Comparison of ENCODE assay signal across 24 cellular contexts in the genomic region with DNA sequence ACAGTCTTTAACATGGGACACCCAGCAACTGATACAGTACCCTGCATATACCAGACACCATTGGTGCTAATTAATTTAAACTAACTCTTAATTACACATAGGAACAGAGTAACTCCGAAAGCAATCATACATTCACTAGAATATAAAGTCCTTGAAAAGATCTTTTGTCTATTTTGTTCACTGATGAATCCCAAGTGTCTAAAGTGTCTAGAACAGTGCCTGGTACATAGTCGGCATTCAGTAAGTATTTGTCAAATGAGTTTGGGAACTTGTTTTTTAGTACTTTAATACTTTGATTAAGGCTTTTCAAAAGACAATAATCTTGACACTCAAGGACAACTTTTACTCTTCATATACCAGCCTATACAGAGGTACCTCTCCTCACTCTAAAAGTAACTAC. TPM values are rescaled to one million over a fixed set of nuclear protein-coding genes. Genes with fewer than 3 reads are reported as not detected.
DNase-seq lines count a peak whose midpoint lies in the region; ATAC-seq, FAIRE-seq and TF ChIP-seq lines count a peak whose summit lies in the region.
"Had no signal": no experiment of that assay in that cellular context is flagged by ENCODE, and none has a peak within 500 bp of the region (broad histone marks: within the 10 kb centered on the region; RNA-seq: fewer than 3 reads in every experiment).

No MANE protein-coding gene starts in this region.

- no peak for TF ChIP-seq RAD21 in A549 (conservative IDR thresholded peaks at IDR 0.05 in 1 of 2, IDR thresholded peaks at IDR 0.05 in 1 of 2)

- FAIRE-seq in A549 (lab: Jason Lieb, UNC): no peak
- FAIRE-seq: GM18507 had no signal

- peaks cover 5% of the 10 kb centered on the region for H3K36me3 Mint-ChIP-seq in CD4-positive, CD25-positive, alpha-beta regulatory T cell
- no peaks in the 10 kb centered on the region for H3K36me3 Mint-ChIP-seq in T-helper 17 cell (ENCODE audit: low read depth)
- no peaks in the 10 kb centered on the region for H3K36me3 Mint-ChIP-seq in naive thymus-derived CD4-positive, alpha-beta T cell
- H3K36me3 Mint-ChIP-seq: memory B cell, T-cell had no signal

- ATAC-seq in A549 (0 out of 6 replicates have a peak, but pooled peaks have one; percentile 11 to 37), T-helper 17 cell (peak; percentile 47), HG02870 (IDR thresholded peaks at IDR 0.05; ENCODE audit: unreplicated experiment) (no peak), GM19395 (IDR thresholded peaks at IDR 0.05; ENCODE audit: unreplicated experiment) (no peak)
- no peak for ATAC-seq in CD4-positive, CD25-positive, alpha-beta regulatory T cell (ENCODE audit: low read depth in 2 of 2)
- ATAC-seq in naive thymus-derived CD4-positive, alpha-beta T cell: no peak
- ATAC-seq: T-cell had no signal

- H3K4me3 ChIP-seq in A549: no peak overlapping the region
- H3K4me3 ChIP-seq in CD4-positive, CD25-positive, alpha-beta regulatory T cell (ENCODE audit: low read depth, low read length): peak overlapping the region; percentile 22
- H3K4me3 ChIP-seq in naive thymus-derived CD4-positive, alpha-beta T cell (ENCODE audit: low read length): no peak overlapping the region
- H3K4me3 ChIP-seq: GM23248 had no signal

- H3K27me3 ChIP-seq in CD4-positive, CD25-positive, alpha-beta regulatory T cell (ENCODE audit: control insufficient read depth, insufficient read depth, low read length): no peaks in the 10 kb centered on the region
- no peaks in the 10 kb centered on the region for H3K27me3 ChIP-seq in naive thymus-derived CD4-positive, alpha-beta T cell (ENCODE audit: control insufficient read depth in 2 of 2, insufficient read depth in 2 of 2, low read length in 2 of 2)
- H3K27me3 ChIP-seq: foreskin keratinocyte had no signal

- peaks cover 3% of the 10 kb centered on the region for H3K36me3 ChIP-seq in CD4-positive, CD25-positive, alpha-beta regulatory T cell (ENCODE audit: control insufficient read depth, insufficient read depth, low read length)
- no peaks in the 10 kb centered on the region for H3K36me3 ChIP-seq in naive thymus-derived CD4-positive, alpha-beta T cell (ENCODE audit: control insufficient read depth in 2 of 3, insufficient read depth in 3 of 3, low read length in 3 of 3)

- no peaks in the 10 kb centered on the region for H3K9me3 ChIP-seq in A549
- H3K9me3 ChIP-seq in CD4-positive, CD25-positive, alpha-beta regulatory T cell (ENCODE audit: control insufficient read depth in 2 of 2, low read length in 2 of 2): no peaks in the 10 kb centered on the region
- H3K9me3 ChIP-seq in T-helper 17 cell (ENCODE audit: control insufficient read depth, low read length, poor library complexity, severe bottlenecking): no peaks in the 10 kb centered on the region
- no peaks in the 10 kb centered on the region for H3K9me3 ChIP-seq in naive thymus-derived CD4-positive, alpha-beta T cell (ENCODE audit: control insufficient read depth in 2 of 3, low read length in 3 of 3)

- H3K4me3 Mint-ChIP-seq in CD4-positive, CD25-positive, alpha-beta regulatory T cell: peak overlapping the region; percentile 39 to 72 (median 70)
- no peak overlapping the region for H3K4me3 Mint-ChIP-seq in T-helper 17 cell
- H3K4me3 Mint-ChIP-seq in naive thymus-derived CD4-positive, alpha-beta T cell: peak overlapping the region in 5 of 10 donors; percentile 6 to 41 (median 21)
- H3K4me3 Mint-ChIP-seq: activated naive CD8-positive, alpha-beta T cell treated with anti-CD3 and anti-CD28 coated beads, Interleukin-2, amount 10 ng/mL, durations not matched to agents 7 days and 5 days; brain; dendritic cell treated with granulocyte-macrophage colony-stimulating factor and Interleukin-4, amounts not matched to agents 40 ng/mL and 50 ng/mL, for 4 days; memory B cell had no signal

- CTCF ChIA-PET in A549 (lab: Yijun Ruan, JAX): interaction anchor here (0.6 to 13.0 kb wide), 7 partner anchors 9 to 151 kb away, joined by 3 to 115 read pairs (median 4); no protein-coding TSS in a partner anchor
- CTCF ChIA-PET in naive thymus-derived CD4-positive, alpha-beta T cell (lab: Charles Lee): interaction anchor here (1.3 kb wide), 1 partner anchor 20 kb away, joined by 4 read pairs; no protein-coding TSS in a partner anchor

- POLR2A ChIA-PET in A549 (lab: Yijun Ruan, JAX): interaction anchor here (1.3 to 1.4 kb wide), 2 partner anchors 11 to 13 kb away, joined by 3 to 4 read pairs; a partner anchor contains a TSS
- POLR2A ChIA-PET in naive thymus-derived CD4-positive, alpha-beta T cell (lab: Charles Lee): interaction anchor here (1.1 to 1.5 kb wide), 2 partner anchors 10 to 13 kb away, joined by 3 to 4 read pairs; no protein-coding TSS in a partner anchor

- H3K27ac ChIP-seq in A549: no peak overlapping the region
- no peak overlapping the region for H3K27ac ChIP-seq in CD4-positive, CD25-positive, alpha-beta regulatory T cell (ENCODE audit: insufficient read depth, low read length, poor library complexity, severe bottlenecking)
- H3K27ac ChIP-seq in naive thymus-derived CD4-positive, alpha-beta T cell (ENCODE audit: low read depth, low read length): peak overlapping the region; percentile 22
- H3K27ac ChIP-seq: foreskin keratinocyte, GM23248 had no signal

- peaks cover 63% of the 10 kb centered on the region for H3K4me1 ChIP-seq in A549
- peaks cover 52% of the 10 kb centered on the region for H3K4me1 ChIP-seq in CD4-positive, CD25-positive, alpha-beta regulatory T cell (ENCODE audit: control insufficient read depth, insufficient read depth, low read length, poor library complexity, severe bottlenecking)
- peaks cover 48 to 62% of the 10 kb centered on the region in 2 donors for H3K4me1 ChIP-seq in naive thymus-derived CD4-positive, alpha-beta T cell (ENCODE audit: control insufficient read depth in 2 of 2, insufficient read depth in 2 of 2, low read length in 2 of 2)

- no peak for TF ChIP-seq POLR2A in A549 (IDR thresholded peaks at IDR 0.05; ENCODE audit: low read length)

- no peaks in the 10 kb centered on the region for H3K27me3 Mint-ChIP-seq in CD4-positive, CD25-positive, alpha-beta regulatory T cell
- no peaks in the 10 kb centered on the region for H3K27me3 Mint-ChIP-seq in T-helper 17 cell
- H3K27me3 Mint-ChIP-seq in naive thymus-derived CD4-positive, alpha-beta T cell: no peaks in the 10 kb centered on the region
- H3K27me3 Mint-ChIP-seq: activated naive CD8-positive, alpha-beta T cell treated with anti-CD3 and anti-CD28 coated beads, Interleukin-2, amount 10 ng/mL, durations not matched to agents 7 days and 5 days; brain; dendritic cell treated with granulocyte-macrophage colony-stimulating factor and Interleukin-4, amounts not matched to agents 40 ng/mL and 50 ng/mL, for 4 days; memory B cell; T-cell had no signal

- DNase-seq in A549 (ENCODE audit: low read depth in 1 of 2, low spot score in 1 of 2) (no peak), T-helper 17 cell (no peak)
- DNase-seq in CD4-positive, CD25-positive, alpha-beta regulatory T cell: no peak
- no peak for DNase-seq in naive thymus-derived CD4-positive, alpha-beta T cell
- DNase-seq in activated effector memory CD4-positive, alpha-beta T cell treated with anti-CD3 and anti-CD28 coated beads, Interleukin-2, amount 50 U/mL, for 16 hours: no peak
- DNase-seq in stimulated activated CD4-positive, alpha-beta T cell treated with anti-CD3 and anti-CD28 coated beads, Interleukin-4, amount 100 ng/mL, for 1 hour: no peak
- DNase-seq: activated naive CD8-positive, alpha-beta T cell treated with anti-CD3 and anti-CD28 coated beads, Interleukin-2, amount 10 ng/mL, durations not matched to agents 7 days and 5 days; activated T-cell treated with anti-CD3 and anti-CD28 coated beads for 4 hours; EL; GM23248; hypothalamus; NCI-H1048; NCI-H2107; NCI-H524; Right ventricle myocardium superior; stimulated activated CD4-positive, alpha-beta T cell treated with anti-CD3 and anti-CD28 coated beads, Interleukin-12 subunit alpha, Interleukin-12 subunit beta, amount 100 ng/mL, for 4 hours; T-cell had no signal

- intact Hi-C loops in naive thymus-derived CD4-positive, alpha-beta T cell (cut with micrococcal nuclease): no loop called here

- 83% methylated on average over 2 of the region's 2 CpGs for WGBS in A549 (ENCODE audit: missing lambda C conversion rate)

- H3K4me1 Mint-ChIP-seq in CD4-positive, CD25-positive, alpha-beta regulatory T cell: peaks cover 14 to 82% (median 46%) of the 10 kb centered on the region in 4 donors
- peaks cover 31% of the 10 kb centered on the region for H3K4me1 Mint-ChIP-seq in T-helper 17 cell
- peaks cover 26 to 77% (median 58%) of the 10 kb centered on the region in 7 donors for H3K4me1 Mint-ChIP-seq in naive thymus-derived CD4-positive, alpha-beta T cell

- no peak for TF ChIP-seq CTCF in A549 (IDR thresholded peaks at IDR 0.05)

- H3K27ac Mint-ChIP-seq in CD4-positive, CD25-positive, alpha-beta regulatory T cell: peak overlapping the region in 2 of 3 donors; percentile 76 to 85
- H3K27ac Mint-ChIP-seq in T-helper 17 cell: peak overlapping the region; percentile 78
- H3K27ac Mint-ChIP-seq in naive thymus-derived CD4-positive, alpha-beta T cell: peak overlapping the region in 5 of 9 donors; percentile 28 to 83 (median 75)
- H3K27ac Mint-ChIP-seq: activated naive CD8-positive, alpha-beta T cell treated with anti-CD3 and anti-CD28 coated beads, Interleukin-2, amount 10 ng/mL, durations not matched to agents 7 days and 5 days; dendritic cell treated with granulocyte-macrophage colony-stimulating factor and Interleukin-4, amounts not matched to agents 40 ng/mL and 50 ng/mL, for 4 days; memory B cell had no signal

- no peak overlapping the region for H3K4me2 ChIP-seq in A549

- no peak for TF ChIP-seq EP300 in A549 (IDR thresholded peaks at IDR 0.05)

- H3K9me3 Mint-ChIP-seq in CD4-positive, CD25-positive, alpha-beta regulatory T cell: peaks cover 0 to 1% (median 0%) of the 10 kb centered on the region in 7 donors
- peaks cover 0 to 2% (median 0%) of the 10 kb centered on the region in 11 donors for H3K9me3 Mint-ChIP-seq in naive thymus-derived CD4-positive, alpha-beta T cell
- H3K9me3 Mint-ChIP-seq: activated naive CD8-positive, alpha-beta T cell treated with anti-CD3 and anti-CD28 coated beads, Interleukin-2, amount 10 ng/mL, durations not matched to agents 7 days and 5 days; dendritic cell treated with granulocyte-macrophage colony-stimulating factor and Interleukin-4, amounts not matched to agents 40 ng/mL and 50 ng/mL, for 4 days; memory B cell; T-cell had no signal

TF ChIP-seq in A549, 52 proteins besides CTCF, POLR2A, EP300 and RAD21:
- TF ChIP-seq FOSB (CRISPR knock-in tag; IDR thresholded peaks at IDR 0.05) (no peak), MAFK (IDR thresholded peaks at IDR 0.05; ENCODE audit: partially characterized antibody) (no peak)

RNA-seq across cellular contexts. Expression of a gene that starts 13.8 kb away (rescaled TPM):
- polyA plus RNA-seq in A549 (2011; rRNA removed) (1,017 and 1,284 TPM in 2 replicates), A549 (2017; fragmentation: RNase III; extraction: RNeasy Plus Mini Kit Qiagen cat#74134 plus additional on column Dnase treatment) (1,548 to 1,575 TPM (median 1,561 TPM) in 3 replicates)
- polyA plus RNA-seq in A549 (2012; cell fraction: cytosol; rRNA removed): 663 and 976 TPM in 2 replicates
- polyA plus RNA-seq in A549 (2012; cell fraction: nucleus; rRNA removed): 278 and 353 TPM in 2 replicates
- 571 and 643 TPM in 2 replicates for polyA minus RNA-seq in A549 (2011; rRNA and poly(A)+ RNA removed)
- 136 TPM for total RNA-seq in CD4-positive, CD25-positive, alpha-beta regulatory T cell
- polyA plus RNA-seq in CD4-positive, CD25-positive, alpha-beta regulatory T cell: 10 to 100 TPM; 68.6 to 92.5 (median 82.5) TPM
- total RNA-seq in T-helper 17 cell: 100 to 1,000 TPM; 142 to 146 TPM
- 100 to 1,000 TPM; 119 to 317 (median 127) TPM for total RNA-seq in naive thymus-derived CD4-positive, alpha-beta T cell
- polyA plus RNA-seq in naive thymus-derived CD4-positive, alpha-beta T cell: 10 to 100 TPM; 30.6 to 37.3 TPM

Comparison
In these comparisons a context has a peak if more than half of its experiments do, and no peak if none do; other contexts are left out.
1. ATAC-seq: peak in A549 (2 of 2) and T-helper 17 cell (single experiment); none in CD4-positive, CD25-positive, alpha-beta regulatory T cell (0 of 2), naive thymus-derived CD4-positive, alpha-beta T cell (single experiment), HG02870 (single experiment) and GM19395 (single experiment).
2. Peak in every context shown above with its lines, with median percentiles within 50 percentile points of each other: H3K27ac Mint-ChIP-seq.